1 cellular context compared by ENCODE assay signal in the genomic region with DNA sequence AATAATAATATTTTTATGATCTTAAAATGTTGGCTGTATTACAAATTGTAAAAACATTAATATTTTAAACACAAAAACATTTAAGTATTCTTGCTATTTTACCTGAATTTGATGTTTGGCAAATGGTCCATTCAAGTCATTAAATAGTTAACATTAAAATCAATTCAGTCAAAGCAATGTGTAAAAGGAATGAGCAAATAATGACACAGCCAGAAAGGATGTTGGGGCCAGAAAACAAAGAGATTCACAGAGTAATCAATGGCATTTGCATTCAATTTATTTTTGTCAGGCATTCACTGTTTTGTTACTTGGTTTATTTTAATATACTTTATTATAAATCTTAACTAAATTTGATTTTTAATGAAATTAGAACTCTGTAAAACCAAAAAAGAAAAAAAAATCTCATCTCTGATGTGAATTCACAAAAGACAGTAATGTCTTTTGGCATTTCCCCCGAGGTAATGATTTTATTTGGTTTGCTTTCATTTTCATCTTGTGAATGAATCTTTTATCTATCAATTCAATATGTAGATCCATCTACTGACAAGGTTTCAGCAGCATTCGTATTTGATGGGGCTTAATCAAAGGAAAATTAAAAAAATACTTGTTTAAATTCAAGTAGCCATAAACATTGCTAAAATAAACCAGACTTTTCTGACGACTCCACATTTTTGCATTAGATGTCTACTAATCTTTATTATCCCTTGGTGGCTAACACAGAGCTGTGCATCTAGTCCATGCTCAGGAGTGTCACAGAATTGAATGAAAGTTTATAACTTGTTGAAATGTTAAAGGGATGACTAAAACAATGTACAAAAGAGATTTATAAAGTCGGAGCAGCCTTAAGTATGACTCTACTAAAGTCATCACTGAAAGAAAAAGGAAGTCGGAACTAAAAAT.
TF ChIP-seq lines count a peak whose summit lies in the region.

No MANE protein-coding gene starts in this region.

TF ChIP-seq in HepG2, 621 proteins besides CTCF, POLR2A, EP300 and RAD21:
- TF ChIP-seq ZNF143 (CRISPR knock-in tag; IDR thresholded peaks at IDR 0.05) (no peak), SRSF9 (IDR thresholded peaks at IDR 0.05; ENCODE audit: borderline replicate concordance, insufficient read depth, low read depth, low read length, poor library complexity, severe bottlenecking) (peak; percentile 2), ZNF7 (CRISPR knock-in tag; IDR thresholded peaks at IDR 0.05) (no peak), ZNF652 (CRISPR knock-in tag; IDR thresholded peaks at IDR 0.05; ENCODE audit: borderline replicate concordance, low read depth) (peak; percentile 94), PCBP1 (IDR thresholded peaks at IDR 0.05; ENCODE audit: borderline replicate concordance, low read depth, low read length) (no peak), SOX5 (CRISPR knock-in tag; IDR thresholded peaks at IDR 0.05; ENCODE audit: borderline replicate concordance) (peak; percentile 41; the same call in 1 of the 2 replicates), FOXP1 (IDR thresholded peaks at IDR 0.05) (no peak), FOXP1 (CRISPR knock-in tag; IDR thresholded peaks at IDR 0.05) (0 out of 2 replicates have a peak, but pooled peaks have one; percentile 12), ARID2 (CRISPR knock-in tag; IDR thresholded peaks at IDR 0.05; ENCODE audit: borderline replicate concordance) (no peak), SOX13 (IDR thresholded peaks at IDR 0.05) (no peak), SOX13 (CRISPR knock-in tag; conservative IDR thresholded peaks at IDR 0.05 in 1 of 2, IDR thresholded peaks at IDR 0.05 in 1 of 2) (peak in 1 of 2 experiments; percentile 15; a peak in 1 of 4 replicates)
- TF ChIP-seq, protein P1, sequence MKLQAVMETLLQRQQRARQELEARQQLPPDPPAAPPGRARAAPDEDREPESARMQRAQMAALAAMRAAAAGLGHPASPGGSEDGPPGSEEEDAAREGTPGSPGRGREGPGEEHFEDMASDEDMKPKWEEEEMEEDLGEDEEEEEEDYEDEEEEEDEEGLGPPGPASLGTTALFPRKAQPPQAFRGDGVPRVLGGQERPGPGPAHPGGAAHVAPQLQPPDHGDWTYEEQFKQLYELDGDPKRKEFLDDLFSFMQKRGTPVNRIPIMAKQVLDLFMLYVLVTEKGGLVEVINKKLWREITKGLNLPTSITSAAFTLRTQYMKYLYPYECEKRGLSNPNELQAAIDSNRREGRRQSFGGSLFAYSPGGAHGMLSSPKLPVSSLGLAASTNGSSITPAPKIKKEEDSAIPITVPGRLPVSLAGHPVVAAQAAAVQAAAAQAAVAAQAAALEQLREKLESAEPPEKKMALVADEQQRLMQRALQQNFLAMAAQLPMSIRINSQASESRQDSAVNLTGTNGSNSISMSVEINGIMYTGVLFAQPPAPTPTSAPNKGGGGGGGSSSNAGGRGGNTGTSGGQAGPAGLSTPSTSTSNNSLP (IDR thresholded peaks at IDR 0.05; ENCODE audit: low read depth, low read length): peak; percentile 60
- TF ChIP-seq, protein P2, sequence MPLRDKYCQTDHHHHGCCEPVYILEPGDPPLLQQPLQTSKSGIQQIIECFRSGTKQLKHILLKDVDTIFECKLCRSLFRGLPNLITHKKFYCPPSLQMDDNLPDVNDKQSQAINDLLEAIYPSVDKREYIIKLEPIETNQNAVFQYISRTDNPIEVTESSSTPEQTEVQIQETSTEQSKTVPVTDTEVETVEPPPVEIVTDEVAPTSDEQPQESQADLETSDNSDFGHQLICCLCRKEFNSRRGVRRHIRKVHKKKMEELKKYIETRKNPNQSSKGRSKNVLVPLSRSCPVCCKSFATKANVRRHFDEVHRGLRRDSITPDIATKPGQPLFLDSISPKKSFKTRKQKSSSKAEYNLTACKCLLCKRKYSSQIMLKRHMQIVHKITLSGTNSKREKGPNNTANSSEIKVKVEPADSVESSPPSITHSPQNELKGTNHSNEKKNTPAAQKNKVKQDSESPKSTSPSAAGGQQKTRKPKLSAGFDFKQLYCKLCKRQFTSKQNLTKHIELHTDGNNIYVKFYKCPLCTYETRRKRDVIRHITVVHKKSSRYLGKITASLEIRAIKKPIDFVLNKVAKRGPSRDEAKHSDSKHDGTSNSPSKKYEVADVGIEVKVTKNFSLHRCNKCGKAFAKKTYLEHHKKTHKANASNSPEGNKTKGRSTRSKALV (CRISPR knock-in tag; IDR thresholded peaks at IDR 0.05): no peak
